ENCODE assay signal across 1 cellular context in the genomic region with DNA sequence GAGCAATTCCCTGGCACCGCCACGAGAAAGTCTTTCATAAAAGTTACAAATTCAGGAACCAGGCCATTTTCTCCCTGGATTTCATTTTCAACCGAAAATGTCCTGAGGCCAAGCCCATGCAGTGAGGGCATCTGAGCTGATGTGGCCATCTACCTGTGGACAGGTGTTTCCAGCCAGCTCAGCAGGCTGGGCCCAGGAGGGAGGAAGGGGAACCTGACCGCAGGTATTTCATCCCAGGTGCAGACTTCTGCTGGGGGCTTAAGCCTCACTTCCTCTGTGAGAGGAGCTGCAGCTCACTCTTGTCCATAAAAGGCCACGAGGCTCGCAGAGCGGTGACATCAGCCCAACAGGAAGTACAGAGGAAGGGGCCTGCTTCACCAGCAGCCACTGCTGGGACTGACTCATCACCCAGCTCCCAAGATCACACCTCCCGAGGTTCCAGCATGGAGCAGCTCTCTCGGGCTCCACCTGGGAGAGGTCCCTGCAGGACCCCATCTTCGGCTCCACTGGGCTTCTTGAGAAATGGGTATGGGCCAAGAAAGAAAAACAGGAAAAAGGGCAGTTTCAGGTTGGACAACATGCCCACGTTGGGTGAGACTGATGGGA.
A peak's percentile ranks its signal among the peaks of the same experiment; 100 is the strongest.
TF ChIP-seq lines count a peak whose summit lies in the region.

No MANE protein-coding gene starts in this region.

TF ChIP-seq in GM12878, 131 proteins besides CTCF, POLR2A, EP300 and RAD21 (continued from another document):
- TF ChIP-seq, protein P1, sequence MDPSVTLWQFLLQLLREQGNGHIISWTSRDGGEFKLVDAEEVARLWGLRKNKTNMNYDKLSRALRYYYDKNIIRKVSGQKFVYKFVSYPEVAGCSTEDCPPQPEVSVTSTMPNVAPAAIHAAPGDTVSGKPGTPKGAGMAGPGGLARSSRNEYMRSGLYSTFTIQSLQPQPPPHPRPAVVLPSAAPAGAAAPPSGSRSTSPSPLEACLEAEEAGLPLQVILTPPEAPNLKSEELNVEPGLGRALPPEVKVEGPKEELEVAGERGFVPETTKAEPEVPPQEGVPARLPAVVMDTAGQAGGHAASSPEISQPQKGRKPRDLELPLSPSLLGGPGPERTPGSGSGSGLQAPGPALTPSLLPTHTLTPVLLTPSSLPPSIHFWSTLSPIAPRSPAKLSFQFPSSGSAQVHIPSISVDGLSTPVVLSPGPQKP (IDR thresholded peaks at IDR 0.05; ENCODE audit: low read depth, low read length): peak; percentile 72
- TF ChIP-seq MEF2B (IDR thresholded peaks at IDR 0.05; ENCODE audit: partially characterized antibody, poor library complexity, severe bottlenecking) (peak; percentile 58), EGR1 (IDR thresholded peaks at IDR 0.05; ENCODE audit: borderline replicate concordance in 1 of 2, low read depth in 2 of 2, low read length in 2 of 2) (no peak)
